ENCODE assay signal across 27 cellular contexts in the genomic region with DNA sequence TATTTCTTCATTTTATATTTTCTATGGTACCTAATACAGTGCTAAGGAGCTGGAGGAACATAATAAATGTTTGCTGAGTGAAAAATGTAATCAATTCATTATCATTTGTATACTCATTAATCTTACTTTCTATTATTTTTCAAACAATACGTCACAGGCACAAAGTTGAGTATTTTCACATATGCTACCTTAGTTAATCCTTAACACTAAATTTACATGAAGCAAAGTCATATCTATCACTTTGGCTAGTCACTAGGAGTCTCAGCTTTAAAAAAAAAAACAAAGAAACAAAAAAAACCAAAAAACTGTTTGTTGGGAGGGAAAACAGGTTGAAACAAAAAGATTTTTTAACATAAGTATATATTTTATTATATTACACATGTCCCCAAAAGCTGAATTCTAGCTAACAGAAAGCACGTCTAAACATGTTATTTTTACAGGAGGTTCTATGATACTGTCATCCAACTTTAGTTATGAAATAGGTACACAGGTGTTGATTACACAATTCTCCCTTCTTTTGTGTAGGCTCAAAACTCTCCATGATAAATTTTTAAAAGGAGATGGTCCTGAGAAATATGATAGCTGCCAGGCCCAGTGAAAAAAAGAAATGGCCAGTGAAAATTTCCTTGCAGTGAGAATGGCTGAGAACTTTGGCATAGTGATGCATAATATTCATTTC. TPM values are rescaled to one million over a fixed set of nuclear protein-coding genes. Genes with fewer than 3 reads are reported as not detected.
A peak's percentile ranks its signal among the peaks of the same experiment; 100 is the strongest.
DNase-seq lines count a peak whose midpoint lies in the region; ATAC-seq, FAIRE-seq and TF ChIP-seq lines count a peak whose summit lies in the region.
"Had no signal": no experiment of that assay in that cellular context is flagged by ENCODE, and none has a peak within 500 bp of the region (broad histone marks: within the 10 kb centered on the region; RNA-seq: fewer than 3 reads in every experiment).

No MANE protein-coding gene starts in this region.

- H3K4me1 Mint-ChIP-seq in MCF 10A (ENCODE audit: insufficient read depth, unreplicated experiment) = peaks cover 44% of the 10 kb centered on the region

- TF ChIP-seq POLR2A in HepG2 (IDR thresholded peaks at IDR 0.05; ENCODE audit: insufficient read depth in 1 of 2, low read depth in 2 of 2, low read length in 2 of 2) (no peak), adrenal gland (IDR thresholded peaks at IDR 0.05) (no peak)

- TF ChIP-seq CTCF in MCF 10A (IDR thresholded peaks at IDR 0.05; ENCODE audit: unreplicated experiment) (no peak), HepG2 (CRISPR knock-in tag; IDR thresholded peaks at IDR 0.05) (no peak), tibial artery (IDR thresholded peaks at IDR 0.05) (no peak), adrenal gland (IDR thresholded peaks at IDR 0.05) (no peak)

- no peaks in the 10 kb centered on the region for H4K20me1 ChIP-seq in HepG2 (ENCODE audit: insufficient read depth, low read length)

- intact Hi-C loops in MCF 10A (cut with micrococcal nuclease) = no loop called here
- intact Hi-C loops in HepG2 (cut with micrococcal nuclease; ENCODE audit: unreplicated experiment) = no loop called here
- intact Hi-C loops in tibial artery (cut with DNase I; ENCODE audit: low total_unique reads) = no loop called here
- intact Hi-C loops in adrenal gland (cut with DNase I) = no loop called here

- no peak overlapping the region for H3K4me2 ChIP-seq in HepG2 (ENCODE audit: low read depth, low read length)
- H3K4me2 ChIP-seq: SK-N-SH had no signal

- H3K79me2 ChIP-seq in HepG2 (ENCODE audit: insufficient read depth, low read length) = no peaks in the 10 kb centered on the region

- H3K9me3 Mint-ChIP-seq in MCF 10A (ENCODE audit: unreplicated experiment) = no peaks in the 10 kb centered on the region
- H3K9me3 Mint-ChIP-seq: CD4-positive, alpha-beta memory T cell had no signal

- TF ChIP-seq RAD21 in HepG2 (CRISPR knock-in tag; IDR thresholded peaks at IDR 0.05) = no peak

- in situ Hi-C loops in HepG2 (cut with HindIII; ENCODE audit: extremely low pct_ligation_motif_present, low pct_unique_long_range_greater_than_20kb) = no loop called here

- no peak for FAIRE-seq in HepG2 (lab: Jason Lieb, UNC)
- FAIRE-seq: GM12878, H1, K562 had no signal

- no peak overlapping the region for H2AFZ ChIP-seq in HepG2 (ENCODE audit: low read length)

- peaks cover 12% of the 10 kb centered on the region for H3K4me1 ChIP-seq in HepG2 (ENCODE audit: insufficient read depth, low read length)
- H3K4me1 ChIP-seq in tibial artery = peaks cover 0 to 17% (median 11%) of the 10 kb centered on the region in 4 donors
- H3K4me1 ChIP-seq in adrenal gland (replicated peaks in 1 of 2) = peaks cover 17 to 25% of the 10 kb centered on the region in 2 donors

- CTCF ChIA-PET in MCF 10A (lab: Yijun Ruan, JAX) = interaction anchor here (0.6 to 5.9 kb wide), 4 partner anchors 9 to 506 kb away, joined by 3 to 27 read pairs (median 6); no protein-coding TSS in a partner anchor
- CTCF ChIA-PET in HepG2 (lab: Yijun Ruan, JAX; ENCODE audit: low intra/inter-chr PET ratio, low total read pairs) = no interaction called here

- peak; percentile 67 for DNase-seq in MCF 10A (ENCODE audit: unreplicated experiment)
- no peak for DNase-seq in HepG2 (ENCODE audit: low spot score)
- DNase-seq in tibial artery = no peak
- DNase-seq in activated CD4-positive, alpha-beta T cell treated with anti-CD3 and anti-CD28 coated beads, Interleukin-2, amount 50 U/mL, for 1 hour = no peak
- no peak for DNase-seq in adrenal gland
- no peak for DNase-seq in NCI-H2171 treated with DMSO at 0.1 percent for 48 hours (lab: John Stamatoyannopoulos, UW)
- DNase-seq: C1 segment of cervical spinal cord; Caco-2; CD4-positive, alpha-beta memory T cell; GDM1; HCEC 1CT; Kasumi-1; MV-4-11; NCI-H1105; NCI-H1436 treated with DMSO at 0.1 percent for 48 hours; NCI-H1930; NCI-H2107; NCI-H510A; NCI-H69; SIG-M5; SK-N-SH had no signal

- H3K27me3 ChIP-seq in HepG2 (ENCODE audit: control insufficient read depth in 1 of 2, insufficient read depth in 2 of 2, low read length in 2 of 2) (no peaks in the 10 kb centered on the region), tibial artery (no peaks in the 10 kb centered on the region), adrenal gland (no peaks in the 10 kb centered on the region)

- BruUV-seq in MCF 10A (replicated peaks; lab: Mats Ljungman, UMichigan) (TSS peak; percentile 6), HepG2 (replicated peaks; lab: Mats Ljungman, UMichigan) (no TSS peak)

- H3K9me3 ChIP-seq in HepG2 (ENCODE audit: low read length) (no peaks in the 10 kb centered on the region), tibial artery (no peaks in the 10 kb centered on the region), adrenal gland (replicated peaks in 1 of 3) (no peaks in the 10 kb centered on the region)
- H3K9me3 ChIP-seq: Caco-2, SK-N-SH had no signal

- POLR2A ChIA-PET in MCF 10A (lab: Yijun Ruan, JAX) (interaction anchor here (0.8 to 12.1 kb wide), 12 partner anchors 8 to 326 kb away, joined by 3 to 239 read pairs (median 8); partner anchors contain the start of genes GTF2H1, HPS5, LDHA and TSG101), HepG2 (lab: Yijun Ruan, JAX) (interaction anchor here (0.7 kb wide), 1 partner anchor 14 kb away, joined by 3 read pairs; the partner anchor contains the start of gene HPS5)

- WGBS in HepG2 (ENCODE audit: low lambda C conversion rate) = 96% methylated on average over 2 of the region's 2 CpGs
- WGBS in adrenal gland, 4 donors = 93 to 95% (median 94%) methylated on average over 2 of the region's 2 CpGs

- no peak overlapping the region for H3K4me3 Mint-ChIP-seq in MCF 10A (ENCODE audit: unreplicated experiment)
- H3K4me3 Mint-ChIP-seq: CD4-positive, alpha-beta memory T cell had no signal

- no peaks in the 10 kb centered on the region for H3K27me3 Mint-ChIP-seq in MCF 10A (ENCODE audit: insufficient read depth, unreplicated experiment)
- H3K27me3 Mint-ChIP-seq: CD4-positive, alpha-beta memory T cell had no signal

- H3K27ac ChIP-seq in HepG2 (ENCODE audit: extremely low read length, insufficient read depth, low read length) (no peak overlapping the region), tibial artery (peak overlapping the region; percentile 6 to 12), adrenal gland (no peak overlapping the region)

- peak overlapping the region; percentile 86 for H3K27ac Mint-ChIP-seq in MCF 10A (ENCODE audit: low read depth, unreplicated experiment)

- no peak overlapping the region for H3K9ac ChIP-seq in HepG2 (ENCODE audit: insufficient read depth, low read depth, low read length)
- H3K9ac ChIP-seq: SK-N-SH had no signal

- TF ChIP-seq EP300 in HepG2 (IDR thresholded peaks at IDR 0.05; ENCODE audit: low read depth in 2 of 2, low read length in 2 of 2) (no peak), HepG2 (CRISPR knock-in tag; IDR thresholded peaks at IDR 0.05; ENCODE audit: borderline replicate concordance) (no peak)

- peaks cover 82% of the 10 kb centered on the region for H3K36me3 Mint-ChIP-seq in MCF 10A (ENCODE audit: insufficient read depth, unreplicated experiment)

- peaks cover 7 to 67% of the 10 kb centered on the region in 2 experiments for H3K36me3 ChIP-seq in HepG2 (replicated peaks in 1 of 2; ENCODE audit: control insufficient read depth in 1 of 2, insufficient read depth in 2 of 2, low read length in 2 of 2)
- peaks cover 40 to 78% (median 74%) of the 10 kb centered on the region in 3 donors for H3K36me3 ChIP-seq in tibial artery
- H3K36me3 ChIP-seq in adrenal gland (replicated peaks in 1 of 2) = peaks cover 0 to 56% of the 10 kb centered on the region in 2 donors

- ATAC-seq in esophagus mucosa (peak; percentile 48), HepG2 (no peak), HG03139 (IDR thresholded peaks at IDR 0.05; ENCODE audit: unreplicated experiment) (no peak)
- ATAC-seq: GM12878, K562 had no signal

- H3K4me3 ChIP-seq in HepG2 (replicated peaks in 1 of 3; ENCODE audit: insufficient read depth in 1 of 3, low read depth in 2 of 3, low read length in 3 of 3) = no peak overlapping the region
- no peak overlapping the region for H3K4me3 ChIP-seq in tibial artery
- H3K4me3 ChIP-seq in adrenal gland = no peak overlapping the region
- H3K4me3 ChIP-seq: GM12878, K562 had no signal

RNA-seq across cellular contexts. Expression of gene HPS5, which starts 14.3 kb away (rescaled TPM):
- total RNA-seq in MCF 10A (2022) = 23.6 and 31.8 TPM in 2 replicates
- total RNA-seq in esophagus mucosa = 12.3 TPM
- 25.5 and 31.8 TPM in 2 replicates for total RNA-seq in HepG2 (2016; rRNA removed; fragmentation: Illumina TruSeq; extraction: Trizol)
- 47.8 and 51.9 TPM in 2 replicates for total RNA-seq in HepG2 (2016; cell fraction: cytosol; rRNA removed; fragmentation: Illumina TruSeq; extraction: Trizol; ENCODE audit: low read depth)
- total RNA-seq in HepG2 (2016; cell fraction: insoluble cytoplasmic fraction; rRNA removed; fragmentation: Illumina TruSeq; extraction: Trizol) = 26.3 and 30.4 TPM in 2 replicates
- 17.3 and 17.7 TPM in 2 replicates for total RNA-seq in HepG2 (2016; cell fraction: membrane; rRNA removed; fragmentation: Illumina TruSeq; extraction: Trizol)
- total RNA-seq in HepG2 (2016; cell fraction: nucleus; rRNA removed; fragmentation: Illumina TruSeq; extraction: Trizol) = 22.2 and 26.2 TPM in 2 replicates
- polyA plus RNA-seq in HepG2 (2011; rRNA removed) = 5.4 and 6.6 TPM in 2 replicates
- polyA plus RNA-seq in HepG2 (2011; cell fraction: cytosol; rRNA removed) = 3.2 and 5.1 TPM in 2 replicates
- 3.4 and 5.9 TPM in 2 replicates for polyA plus RNA-seq in HepG2 (2011; cell fraction: nucleus; rRNA removed)
- polyA plus RNA-seq in HepG2 (2012) = 7.5 and 8.1 TPM in 2 replicates
- 0.69 and 1.3 TPM in 2 replicates for polyA plus RNA-seq in HepG2 (2016; cell fraction: cytosol; fragmentation: Illumina TruSeq; extraction: Trizol; ENCODE audit: low read depth)
- 15.8 and 18.0 TPM in 2 replicates for polyA plus RNA-seq in HepG2 (2016; cell fraction: insoluble cytoplasmic fraction; fragmentation: Illumina TruSeq; extraction: Trizol; ENCODE audit: low read depth)
- polyA plus RNA-seq in HepG2 (2016; cell fraction: membrane; fragmentation: Illumina TruSeq; extraction: Trizol; ENCODE audit: low read depth) = 2.1 and 2.4 TPM in 2 replicates
- 19.1 and 25.2 TPM in 2 replicates for polyA plus RNA-seq in HepG2 (2016; cell fraction: nucleus; fragmentation: Illumina TruSeq; extraction: Trizol; ENCODE audit: insufficient read depth, low read depth)
- 11.2 and 33.6 TPM in 2 replicates for polyA minus RNA-seq in HepG2 (2011; rRNA and poly(A)+ RNA removed; ENCODE audit: low replicate concordance)
- polyA minus RNA-seq in HepG2 (2011; cell fraction: cytosol; rRNA and poly(A)+ RNA removed) = 7.5 and 7.9 TPM in 2 replicates
- polyA minus RNA-seq in HepG2 (2011; cell fraction: nucleus; rRNA and poly(A)+ RNA removed) = 18.0 and 23.0 TPM in 2 replicates
- 10 to 100 TPM; 12.1 to 49.3 (median 23.2) TPM for total RNA-seq in adrenal gland
- 10 to 100 TPM; 10.5 to 20.2 (median 11.3) TPM for polyA plus RNA-seq in adrenal gland

RNA-seq across cellular contexts. Expression of gene GTF2H1, which starts 14.8 kb away (rescaled TPM):
- 60.9 and 83.4 TPM in 2 replicates for total RNA-seq in MCF 10A (2022)
- 33.9 TPM for total RNA-seq in esophagus mucosa
- total RNA-seq in HepG2 (2016; rRNA removed; fragmentation: Illumina TruSeq; extraction: Trizol) = 51.4 and 70.0 TPM in 2 replicates
- total RNA-seq in HepG2 (2016; cell fraction: cytosol; rRNA removed; fragmentation: Illumina TruSeq; extraction: Trizol; ENCODE audit: low read depth) = 24.3 and 28.5 TPM in 2 replicates
- total RNA-seq in HepG2 (2016; cell fraction: insoluble cytoplasmic fraction; rRNA removed; fragmentation: Illumina TruSeq; extraction: Trizol) = 53.4 and 70.2 TPM in 2 replicates
- 63.4 and 70.5 TPM in 2 replicates for total RNA-seq in HepG2 (2016; cell fraction: membrane; rRNA removed; fragmentation: Illumina TruSeq; extraction: Trizol)
- total RNA-seq in HepG2 (2016; cell fraction: nucleus; rRNA removed; fragmentation: Illumina TruSeq; extraction: Trizol) = 52.8 and 54.3 TPM in 2 replicates
- 15.2 and 15.7 TPM in 2 replicates for polyA plus RNA-seq in HepG2 (2011; rRNA removed)
- 10.9 and 14.0 TPM in 2 replicates for polyA plus RNA-seq in HepG2 (2011; cell fraction: cytosol; rRNA removed)
- polyA plus RNA-seq in HepG2 (2011; cell fraction: nucleus; rRNA removed) = 20.3 and 21.9 TPM in 2 replicates
- polyA plus RNA-seq in HepG2 (2012) = 19.7 and 20.8 TPM in 2 replicates
- polyA plus RNA-seq in HepG2 (2016; cell fraction: cytosol; fragmentation: Illumina TruSeq; extraction: Trizol; ENCODE audit: low read depth) = 22.7 and 27.3 TPM in 2 replicates
- 54.8 and 62.0 TPM in 2 replicates for polyA plus RNA-seq in HepG2 (2016; cell fraction: insoluble cytoplasmic fraction; fragmentation: Illumina TruSeq; extraction: Trizol; ENCODE audit: low read depth)
- polyA plus RNA-seq in HepG2 (2016; cell fraction: membrane; fragmentation: Illumina TruSeq; extraction: Trizol; ENCODE audit: low read depth) = 46.8 and 48.1 TPM in 2 replicates
- 55.9 and 61.0 TPM in 2 replicates for polyA plus RNA-seq in HepG2 (2016; cell fraction: nucleus; fragmentation: Illumina TruSeq; extraction: Trizol; ENCODE audit: insufficient read depth, low read depth)
- 23.7 and 34.5 TPM in 2 replicates for polyA minus RNA-seq in HepG2 (2011; rRNA and poly(A)+ RNA removed; ENCODE audit: low replicate concordance)
- 13.5 and 14.6 TPM in 2 replicates for polyA minus RNA-seq in HepG2 (2011; cell fraction: cytosol; rRNA and poly(A)+ RNA removed)
- 60.9 and 80.8 TPM in 2 replicates for polyA minus RNA-seq in HepG2 (2011; cell fraction: nucleus; rRNA and poly(A)+ RNA removed)
- total RNA-seq in adrenal gland = 10 to 100 TPM; 34.5 to 86.4 (median 44.4) TPM
- polyA plus RNA-seq in adrenal gland = 10 to 100 TPM; 18.0 to 49.8 (median 24.7) TPM

RNA-seq across cellular contexts. Expression of gene SAA1, which starts 41.5 kb away (rescaled TPM):
- total RNA-seq in MCF 10A (2022) (45.5 and 55.7 TPM in 2 replicates), esophagus mucosa (56.2 TPM), HepG2 (2016; rRNA removed; fragmentation: Illumina TruSeq; extraction: Trizol) (not detected in 2 replicates), adrenal gland (10 to 100 TPM in 5 of 8 donors, 1 to 10 TPM in 3; 1.8 to 38.1 (median 15.2) TPM)
- total RNA-seq in HepG2 (2016; cell fraction: cytosol; rRNA removed; fragmentation: Illumina TruSeq; extraction: Trizol; ENCODE audit: low read depth) = not detected in 2 replicates
- total RNA-seq in HepG2 (2016; cell fraction: insoluble cytoplasmic fraction; rRNA removed; fragmentation: Illumina TruSeq; extraction: Trizol) = not detected in 2 replicates
- not detected in 2 replicates for total RNA-seq in HepG2 (2016; cell fraction: membrane; rRNA removed; fragmentation: Illumina TruSeq; extraction: Trizol)
- not detected in 2 replicates for total RNA-seq in HepG2 (2016; cell fraction: nucleus; rRNA removed; fragmentation: Illumina TruSeq; extraction: Trizol)
- polyA plus RNA-seq in HepG2 (2011; rRNA removed) (not detected in 2 replicates), adrenal gland (1,000 to 10,000 TPM in 1 of 3 donors, 10 to 100 TPM in 2; 20.0 to 1,277 (median 91.0) TPM)
- polyA plus RNA-seq in HepG2 (2011; cell fraction: cytosol; rRNA removed) = not detected in 2 replicates
- not detected in 2 replicates for polyA plus RNA-seq in HepG2 (2011; cell fraction: nucleus; rRNA removed)
- polyA plus RNA-seq in HepG2 (2012) = not detected in 2 replicates
- not detected in 2 replicates for polyA plus RNA-seq in HepG2 (2016; cell fraction: cytosol; fragmentation: Illumina TruSeq; extraction: Trizol; ENCODE audit: low read depth)
- not detected in 2 replicates for polyA plus RNA-seq in HepG2 (2016; cell fraction: insoluble cytoplasmic fraction; fragmentation: Illumina TruSeq; extraction: Trizol; ENCODE audit: low read depth)
- not detected in 2 replicates for polyA plus RNA-seq in HepG2 (2016; cell fraction: membrane; fragmentation: Illumina TruSeq; extraction: Trizol; ENCODE audit: low read depth)
- polyA plus RNA-seq in HepG2 (2016; cell fraction: nucleus; fragmentation: Illumina TruSeq; extraction: Trizol; ENCODE audit: insufficient read depth, low read depth) = not detected in 2 replicates
- polyA minus RNA-seq in HepG2 (2011; rRNA and poly(A)+ RNA removed; ENCODE audit: low replicate concordance) = not detected in 2 replicates
- not detected in 2 replicates for polyA minus RNA-seq in HepG2 (2011; cell fraction: cytosol; rRNA and poly(A)+ RNA removed)
- polyA minus RNA-seq in HepG2 (2011; cell fraction: nucleus; rRNA and poly(A)+ RNA removed) = not detected in 2 replicates
- total RNA-seq: A673; Caco-2; CD4-positive, alpha-beta memory T cell; H1 had no signal
- polyA plus RNA-seq: CD4-positive, alpha-beta memory T cell; K562; SK-N-SH had no signal

RNA-seq across cellular contexts. Expression of gene SAA2, which starts 59.1 kb away (rescaled TPM):
- total RNA-seq in MCF 10A (2022) = 12.2 and 12.7 TPM in 2 replicates
- total RNA-seq in esophagus mucosa = 19.0 TPM
- 0.27 TPM in 1 of 2 replicates, not detected in the other for total RNA-seq in HepG2 (2016; rRNA removed; fragmentation: Illumina TruSeq; extraction: Trizol)
- total RNA-seq in HepG2 (2016; cell fraction: cytosol; rRNA removed; fragmentation: Illumina TruSeq; extraction: Trizol; ENCODE audit: low read depth) = not detected in 2 replicates
- 0.17 TPM in 1 of 2 replicates, not detected in the other for total RNA-seq in HepG2 (2016; cell fraction: insoluble cytoplasmic fraction; rRNA removed; fragmentation: Illumina TruSeq; extraction: Trizol)
- total RNA-seq in HepG2 (2016; cell fraction: membrane; rRNA removed; fragmentation: Illumina TruSeq; extraction: Trizol) = not detected in 2 replicates
- not detected in 2 replicates for total RNA-seq in HepG2 (2016; cell fraction: nucleus; rRNA removed; fragmentation: Illumina TruSeq; extraction: Trizol)
- polyA plus RNA-seq in HepG2 (2011; rRNA removed) = 0.12 TPM in 1 of 2 replicates, not detected in the other
- polyA plus RNA-seq in HepG2 (2011; cell fraction: cytosol; rRNA removed) = 0.19 TPM in 1 of 2 replicates, not detected in the other
- 0.14 TPM in 1 of 2 replicates, not detected in the other for polyA plus RNA-seq in HepG2 (2011; cell fraction: nucleus; rRNA removed)
- polyA plus RNA-seq in HepG2 (2012) = not detected in 2 replicates
- polyA plus RNA-seq in HepG2 (2016; cell fraction: cytosol; fragmentation: Illumina TruSeq; extraction: Trizol; ENCODE audit: low read depth) = not detected in 2 replicates
- polyA plus RNA-seq in HepG2 (2016; cell fraction: insoluble cytoplasmic fraction; fragmentation: Illumina TruSeq; extraction: Trizol; ENCODE audit: low read depth) = not detected in 2 replicates
- not detected in 2 replicates for polyA plus RNA-seq in HepG2 (2016; cell fraction: membrane; fragmentation: Illumina TruSeq; extraction: Trizol; ENCODE audit: low read depth)
- not detected in 2 replicates for polyA plus RNA-seq in HepG2 (2016; cell fraction: nucleus; fragmentation: Illumina TruSeq; extraction: Trizol; ENCODE audit: insufficient read depth, low read depth)
- polyA minus RNA-seq in HepG2 (2011; rRNA and poly(A)+ RNA removed; ENCODE audit: low replicate concordance) = not detected in 2 replicates
- polyA minus RNA-seq in HepG2 (2011; cell fraction: cytosol; rRNA and poly(A)+ RNA removed) = not detected in 2 replicates
- 0.50 TPM in 1 of 2 replicates, not detected in the other for polyA minus RNA-seq in HepG2 (2011; cell fraction: nucleus; rRNA and poly(A)+ RNA removed)
- total RNA-seq in adrenal gland = 10 to 100 TPM in 1 of 8 donors, 1 to 10 TPM in 7; 1.3 to 12.5 (median 6.3) TPM
- polyA plus RNA-seq in adrenal gland = 10 to 100 TPM in 2 of 3 donors, 1 to 10 TPM in 1; 9.2 to 90.3 (median 11.2) TPM
- total RNA-seq: Caco-2; CD4-positive, alpha-beta memory T cell; H1 had no signal
- polyA plus RNA-seq: CD4-positive, alpha-beta memory T cell; H1; K562; SK-N-SH had no signal

Comparison
In these comparisons a context has a peak if more than half of its experiments do, and no peak if none do; other contexts are left out.
1. H3K27ac ChIP-seq: peak in tibial artery (2 of 2); none in HepG2 (single experiment) and adrenal gland (0 of 5).